ENCODE assay signal across 9 cellular contexts in genomic region chr15:92268900-92269299, GRCh38.
"Had no signal": no experiment of that assay in that cellular context is flagged by ENCODE, and none has a peak within 500 bp of the region (broad histone marks: within the 10 kb centered on the region; RNA-seq: fewer than 3 reads in every experiment).

No MANE protein-coding gene starts in this region.

- DNase-seq: activated B cell treated with CpG ODN at 0.5 μM for 24 hours; activated CD4-positive, alpha-beta T cell treated with anti-CD3 and anti-CD28 coated beads, Interleukin-2, amount 10 ng/mL, durations not matched to agents 24 days and 14 days; activated naive CD4-positive, alpha-beta T cell; activated naive CD8-positive, alpha-beta T cell treated with anti-CD3 and anti-CD28 coated beads, Interleukin-2, amount 50 U/mL, for 24 hours; dorsolateral prefrontal cortex; islet precursor cell; ovary; stimulated activated CD4-positive, alpha-beta T cell treated with anti-CD3 and anti-CD28 coated beads, Interleukin-2, amount 100 ng/mL, for 48 hours; stimulated activated CD8-positive, alpha-beta memory T cell treated with anti-CD3 and anti-CD28 coated beads, Interleukin-4, amount 100 ng/mL, for 48 hours had no signal
